Comparison of ENCODE assay signal across 11 cellular contexts in the genomic region with DNA sequence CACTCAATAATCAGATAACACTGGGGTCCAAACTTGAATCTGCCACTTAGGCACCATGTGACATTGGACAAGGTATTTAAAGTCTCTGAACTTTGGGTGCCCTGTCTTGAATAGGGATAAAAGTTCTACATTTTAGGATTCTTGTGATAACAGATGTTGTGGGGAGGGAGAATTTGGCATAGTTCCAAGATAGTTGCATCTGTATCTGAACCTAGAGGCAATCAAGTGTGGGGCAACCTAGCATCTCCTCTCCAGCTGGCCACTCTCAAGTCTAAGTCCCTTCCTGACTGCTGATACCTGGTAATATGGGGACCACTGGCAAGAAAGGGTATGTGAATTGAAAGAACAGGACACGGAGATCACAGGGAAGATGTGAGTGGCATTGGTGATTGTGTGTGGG.
"Had no signal": no experiment of that assay in that cellular context is flagged by ENCODE, and none has a peak within 500 bp of the region (broad histone marks: within the 10 kb centered on the region; RNA-seq: fewer than 3 reads in every experiment).

No MANE protein-coding gene starts in this region.

- H3K27me3 ChIP-seq: cardiac muscle cell, tibial artery had no signal

- ATAC-seq: stimulated activated memory B cell treated with anti-CD40 and anti-IgM and Interleukin-4, amounts not matched to agents 10 μg/mL and 1 μg/mL and 100 μg/mL, for 72 hours had no signal

- H3K36me3 ChIP-seq: cardiac muscle cell, tibial artery had no signal

- H3K9me3 ChIP-seq: psoas muscle, tibial artery had no signal

- DNase-seq: activated CD4-positive, alpha-beta T cell treated with anti-CD3 and anti-CD28 coated beads, Interleukin-2, amount 50 U/mL, for 1 hour; activated naive CD4-positive, alpha-beta T cell treated with Interleukin-2 at 50 U/mL for 16 hours; activated T-cell treated with anti-CD3 and anti-CD28 coated beads for 4 hours; glutamatergic neuron; nephron progenitor cell; stimulated activated CD4-positive, alpha-beta T cell treated with anti-CD3 and anti-CD28 coated beads, Interleukin-2, amount 100 ng/mL, for 48 hours; tibial artery had no signal

- H3K27ac Mint-ChIP-seq: nephron progenitor cell; T-helper 2 cell treated with Interferon-gamma antibody and Interleukin-4, amounts not matched to agents 5 μg/mL and 100 μg/mL, for 36 hours had no signal

- H3K36me3 Mint-ChIP-seq: stimulated activated memory B cell treated with anti-CD40 and anti-IgM and Interleukin-4, amounts not matched to agents 10 μg/mL and 1 μg/mL and 100 μg/mL, for 72 hours had no signal

- H3K4me1 Mint-ChIP-seq: nephron progenitor cell had no signal

- H3K4me3 Mint-ChIP-seq: nephron progenitor cell; stimulated activated memory B cell treated with anti-CD40 and anti-IgM and Interleukin-4, amounts not matched to agents 10 μg/mL and 1 μg/mL and 100 μg/mL, for 72 hours; T-helper 2 cell treated with Interferon-gamma antibody and Interleukin-4, amounts not matched to agents 5 μg/mL and 100 μg/mL, for 36 hours had no signal

- H3K27ac ChIP-seq: cardiac muscle cell, tibial artery had no signal

- H3K4me3 ChIP-seq: cardiac muscle cell, psoas muscle, tibial artery had no signal

- H3K27me3 Mint-ChIP-seq: stimulated activated memory B cell treated with anti-CD40 and anti-IgM and Interleukin-4, amounts not matched to agents 10 μg/mL and 1 μg/mL and 100 μg/mL, for 72 hours had no signal
